In the genomic region with DNA sequence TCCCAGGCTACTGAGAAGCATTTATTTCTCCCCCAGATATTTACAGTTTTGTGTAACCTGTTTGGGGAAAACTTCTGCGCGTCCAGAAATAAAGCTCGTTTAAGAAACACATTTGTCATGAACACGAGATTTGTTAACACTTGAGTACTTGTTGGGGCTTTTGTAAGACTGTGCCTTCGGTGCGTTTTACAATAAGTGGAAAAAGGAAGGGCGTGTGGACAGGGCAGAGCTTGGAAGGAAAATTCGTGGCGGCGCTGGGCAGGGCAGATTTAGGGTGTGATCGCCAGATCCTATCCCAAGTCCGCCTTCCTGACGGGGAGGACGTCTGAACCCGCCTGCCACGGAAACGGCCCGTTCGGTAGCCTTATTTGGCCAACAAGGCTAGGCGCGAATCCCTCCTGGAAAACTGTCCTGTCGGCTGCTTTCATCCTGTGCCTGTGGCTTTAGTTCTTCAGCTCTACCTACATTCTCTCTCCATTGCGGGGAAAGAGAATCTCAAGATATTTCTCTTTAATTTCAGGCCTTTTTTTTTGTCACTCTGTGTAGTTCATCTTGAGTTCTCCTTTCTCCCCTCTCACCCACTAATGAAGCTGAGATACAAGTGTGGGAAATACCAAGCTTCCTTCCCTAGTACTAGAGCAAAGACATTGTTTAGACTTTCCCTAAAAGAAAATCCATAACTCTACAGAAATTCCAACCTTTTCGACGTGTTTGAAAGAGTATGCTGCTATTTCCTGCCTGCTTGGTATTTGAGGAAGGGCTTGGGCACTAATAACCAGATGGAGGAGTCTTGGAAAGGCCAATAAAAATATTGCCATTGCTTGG, we compare ENCODE assay signal across 8 cellular contexts. TPM values are rescaled to one million over a fixed set of nuclear protein-coding genes. Genes with fewer than 3 reads are reported as not detected.
DNase-seq lines count a peak whose midpoint lies in the region; ATAC-seq and TF ChIP-seq lines count a peak whose summit lies in the region.

No MANE protein-coding gene starts in this region.

- ATAC-seq in HG02840 (IDR thresholded peaks at IDR 0.05; ENCODE audit: low FRiP score, unreplicated experiment), result peak; percentile 9
- no peak for ATAC-seq in activated naive CD8-positive, alpha-beta T cell treated with anti-CD3 and anti-CD28 coated beads, Interleukin-2, amount 10 ng/mL, durations not matched to agents 7 days and 5 days (ENCODE audit: low read depth)

- no peak overlapping the region for H3K27ac ChIP-seq in OCI-LY1 (ENCODE audit: low read depth, low read length, poor library complexity, severe bottlenecking)

- H3K9me2 ChIP-seq in OCI-LY1 (ENCODE audit: low read depth, low read length), result no peaks in the 10 kb centered on the region

- peaks cover 27% of the 10 kb centered on the region for H3K4me1 ChIP-seq in OCI-LY1 (ENCODE audit: insufficient read depth, low read length, severe bottlenecking)
- H3K4me1 ChIP-seq in neuron (ENCODE audit: insufficient read depth, low read length), result peaks cover 36% of the 10 kb centered on the region

- DNase-seq in NCI-H2227 (lab: John Stamatoyannopoulos, UW; ENCODE audit: unreplicated experiment), result peak; percentile 22
- DNase-seq in NCI-H2227 treated with DMSO at 0.1 percent for 48 hours (lab: John Stamatoyannopoulos, UW), result no peak
- DNase-seq in activated naive CD8-positive, alpha-beta T cell treated with anti-CD3 and anti-CD28 coated beads, Interleukin-2, amount 10 ng/mL, durations not matched to agents 7 days and 5 days, result peak; percentile 34
- peak; percentile 54 for DNase-seq in glutamatergic neuron
- no peak for DNase-seq in cerebellar nuclear complex (lab: John Stamatoyannopoulos, UW)

- H3K9me3 ChIP-seq in OCI-LY1 (ENCODE audit: low read length) (no peaks in the 10 kb centered on the region), neuron (ENCODE audit: low read length) (no peaks in the 10 kb centered on the region)

- H3K27me3 Mint-ChIP-seq in activated naive CD8-positive, alpha-beta T cell treated with anti-CD3 and anti-CD28 coated beads, Interleukin-2, amount 10 ng/mL, durations not matched to agents 7 days and 5 days, result peaks cover 12% of the 10 kb centered on the region
- peaks cover 2% of the 10 kb centered on the region for H3K27me3 Mint-ChIP-seq in glutamatergic neuron (ENCODE audit: unreplicated experiment)

- H2AFZ ChIP-seq in OCI-LY1 (ENCODE audit: low read length) (no peak overlapping the region), neuron (ENCODE audit: low read depth, low read length) (peak overlapping the region; percentile 94)

- no peaks in the 10 kb centered on the region for H3K27me3 ChIP-seq in OCI-LY1 (ENCODE audit: insufficient read depth, low read length)
- H3K27me3 ChIP-seq in neuron (ENCODE audit: insufficient read depth, low read length), result no peaks in the 10 kb centered on the region

- H3K36me3 ChIP-seq in OCI-LY1 (ENCODE audit: insufficient read depth, low read length) (peaks cover 11% of the 10 kb centered on the region; the same call in 1 of the 2 replicates), neuron (ENCODE audit: insufficient read depth, low read length) (peaks cover 6% of the 10 kb centered on the region)

- H4K20me1 ChIP-seq in OCI-LY1 (ENCODE audit: insufficient read depth, low read length), result no peaks in the 10 kb centered on the region

- H3K4me3 ChIP-seq in OCI-LY1 (ENCODE audit: low read depth, low read length, poor library complexity, severe bottlenecking) (peak overlapping the region; percentile 83), neuron (ENCODE audit: low read length) (peak overlapping the region; percentile 79)

- H3K79me2 ChIP-seq in OCI-LY1 (ENCODE audit: insufficient read depth, low read length), result no peaks in the 10 kb centered on the region

- POLR2A ChIA-PET in activated naive CD8-positive, alpha-beta T cell treated with anti-CD3 and anti-CD28 coated beads, Interleukin-2, amount 10 ng/mL, durations not matched to agents 7 days and 5 days (lab: Charles Lee), result no interaction called here

- H3K4me1 Mint-ChIP-seq in activated naive CD8-positive, alpha-beta T cell treated with anti-CD3 and anti-CD28 coated beads, Interleukin-2, amount 10 ng/mL, durations not matched to agents 7 days and 5 days, result peaks cover 15% of the 10 kb centered on the region
- H3K4me1 Mint-ChIP-seq in glutamatergic neuron (ENCODE audit: low read depth, unreplicated experiment), result peaks cover 14% of the 10 kb centered on the region

- H3K9ac ChIP-seq in OCI-LY1 (ENCODE audit: low read length), result peak overlapping the region; percentile 77

- TF ChIP-seq CTCF in OCI-LY1 (IDR thresholded peaks at IDR 0.05; ENCODE audit: low read length), result no peak
- no peak for TF ChIP-seq CTCF in glutamatergic neuron (IDR thresholded peaks at IDR 0.05; ENCODE audit: partially characterized antibody, unreplicated experiment)

- no peaks in the 10 kb centered on the region for H3F3A ChIP-seq in OCI-LY1 (ENCODE audit: insufficient read depth, low read length)

- no peak overlapping the region for H3K27ac Mint-ChIP-seq in activated naive CD8-positive, alpha-beta T cell treated with anti-CD3 and anti-CD28 coated beads, Interleukin-2, amount 10 ng/mL, durations not matched to agents 7 days and 5 days
- H3K27ac Mint-ChIP-seq in glutamatergic neuron (ENCODE audit: unreplicated experiment), result peak overlapping the region; percentile 86

- H3K9me3 Mint-ChIP-seq in activated naive CD8-positive, alpha-beta T cell treated with anti-CD3 and anti-CD28 coated beads, Interleukin-2, amount 10 ng/mL, durations not matched to agents 7 days and 5 days, result no peaks in the 10 kb centered on the region
- peaks cover 2% of the 10 kb centered on the region for H3K9me3 Mint-ChIP-seq in glutamatergic neuron (ENCODE audit: unreplicated experiment)

- peak overlapping the region; percentile 81 for H3K4me3 Mint-ChIP-seq in activated naive CD8-positive, alpha-beta T cell treated with anti-CD3 and anti-CD28 coated beads, Interleukin-2, amount 10 ng/mL, durations not matched to agents 7 days and 5 days
- H3K4me3 Mint-ChIP-seq in glutamatergic neuron (ENCODE audit: unreplicated experiment), result peak overlapping the region; percentile 97

- peaks cover 8% of the 10 kb centered on the region for H3K36me3 Mint-ChIP-seq in activated naive CD8-positive, alpha-beta T cell treated with anti-CD3 and anti-CD28 coated beads, Interleukin-2, amount 10 ng/mL, durations not matched to agents 7 days and 5 days
- no peaks in the 10 kb centered on the region for H3K36me3 Mint-ChIP-seq in glutamatergic neuron (ENCODE audit: unreplicated experiment)

- peak overlapping the region; percentile 76 for H3K4me2 ChIP-seq in OCI-LY1 (ENCODE audit: low read length)

RNA-seq across cellular contexts. Expression of a gene that starts 0.9 kb away (rescaled TPM):
- total RNA-seq in activated naive CD8-positive, alpha-beta T cell treated with anti-CD3 and anti-CD28 coated beads, Interleukin-2, amount 10 ng/mL, durations not matched to agents 7 days and 5 days, result 10 to 100 TPM; 25.6 to 31.6 TPM
- 32.7 TPM for total RNA-seq in glutamatergic neuron (ENCODE audit: unreplicated experiment)

Comparison
In these comparisons a context has a peak if more than half of its experiments do, and no peak if none do; other contexts are left out.
1. DNase-seq: peak in NCI-H2227 (single experiment), activated naive CD8-positive, alpha-beta T cell treated with anti-CD3 and anti-CD28 coated beads, Interleukin-2, amount 10 ng/mL, durations not matched to agents 7 days and 5 days (single experiment) and glutamatergic neuron (single experiment); none in NCI-H2227 treated with DMSO at 0.1 percent for 48 hours (single experiment) and cerebellar nuclear complex (0 of 2).